8 cellular contexts compared by ENCODE assay signal in the genomic region with DNA sequence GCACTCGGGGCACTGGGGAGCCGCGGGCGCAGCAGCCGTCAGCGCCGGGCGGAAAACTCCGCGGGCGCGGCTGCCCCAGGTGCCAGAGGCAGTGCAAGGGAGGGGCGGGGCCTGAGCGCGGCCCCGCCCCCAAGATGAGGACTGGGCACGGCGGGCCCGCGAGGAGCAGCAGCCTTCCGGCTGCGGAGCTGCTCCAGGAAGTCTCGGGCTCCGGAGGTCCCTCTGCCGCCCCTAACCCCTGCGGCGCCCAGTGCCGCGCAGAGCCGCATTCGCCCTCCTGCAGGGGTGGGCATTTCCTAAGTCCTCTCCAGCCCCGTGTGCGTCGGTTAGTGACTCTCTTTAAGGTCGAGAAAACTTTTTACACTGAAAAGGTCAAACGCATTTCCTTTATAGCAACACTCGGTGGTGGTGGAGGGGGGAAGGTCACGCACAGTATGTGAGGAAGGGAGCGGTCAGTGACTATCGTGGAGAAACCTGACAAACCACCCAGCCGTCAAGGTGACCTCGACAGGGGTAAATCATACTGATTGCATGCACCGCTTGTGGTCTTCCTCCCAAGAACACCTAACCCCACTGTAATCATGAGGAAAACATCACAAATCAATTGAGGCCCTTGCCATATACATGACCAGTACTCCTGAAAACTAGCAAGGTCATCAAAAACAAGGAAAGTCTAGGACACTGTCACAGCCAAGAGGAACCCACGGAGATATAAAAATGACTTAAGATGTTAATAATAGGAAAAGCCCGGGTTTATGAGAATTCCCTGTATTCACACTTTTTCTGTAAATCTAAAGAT. TPM values are rescaled to one million over a fixed set of nuclear protein-coding genes. Genes with fewer than 3 reads are reported as not detected.
DNase-seq lines count a peak whose midpoint lies in the region; ATAC-seq and TF ChIP-seq lines count a peak whose summit lies in the region.

A gene (minus strand): TSS at position 60 of the 799 bp plus-strand sequence. CDS start 32,676 bp downstream, outside the sequence.

- H3K36me3 ChIP-seq in BE2C: no peaks in the 10 kb centered on the region
- no peaks in the 10 kb centered on the region for H3K36me3 ChIP-seq in ectodermal cell (ENCODE audit: control insufficient read depth, insufficient read depth, low read length)

- no peak within 1 kb of the TSS for H3K27ac ChIP-seq in ectodermal cell (ENCODE audit: insufficient read depth, low read depth, low read length, poor library complexity, severe bottlenecking)

- ATAC-seq in GM19043 (IDR thresholded peaks at IDR 0.05; ENCODE audit: low read depth, unreplicated experiment) (peak; percentile 75), HG03342 (IDR thresholded peaks at IDR 0.05; ENCODE audit: unreplicated experiment) (peak; percentile 87)

- H3K9me3 ChIP-seq in BE2C (no peaks in the 10 kb centered on the region), ectodermal cell (ENCODE audit: control insufficient read depth, low read length) (no peaks in the 10 kb centered on the region)

- 6 to 8% methylated on average over 44 to 45 of the region's 45 CpGs for WGBS in ectodermal cell, 2 experiments

- no peaks in the 10 kb centered on the region for H3K27me3 ChIP-seq in BE2C
- H3K27me3 ChIP-seq in ectodermal cell (ENCODE audit: control insufficient read depth, insufficient read depth, low read length, poor library complexity, severe bottlenecking): peaks cover 53% of the 10 kb centered on the region

- DNase-seq in BE2C: peak; percentile 81
- peak; percentile 80 for DNase-seq in NCI-H748 (lab: John Stamatoyannopoulos, UW; ENCODE audit: unreplicated experiment)
- DNase-seq in activated CD4-positive, alpha-beta T cell treated with anti-CD3 and anti-CD28 coated beads, Interleukin-2, amount 50 U/mL, for 4 hours: peak; percentile 77 to 78
- DNase-seq in medulla oblongata (ENCODE audit: extremely low spot score): peak; percentile 78
- peak; percentile 75 for DNase-seq in stimulated activated CD8-positive, alpha-beta memory T cell treated with anti-CD3 and anti-CD28 coated beads, Interleukin-12 subunit alpha, Interleukin-12 subunit beta, amount 100 ng/mL, for 4 hours (ENCODE audit: low read depth)

- H3K4me1 ChIP-seq in BE2C: no peaks in the 10 kb centered on the region; the same call in 1 of the 2 replicates
- peaks cover 6% of the 10 kb centered on the region for H3K4me1 ChIP-seq in ectodermal cell (ENCODE audit: control insufficient read depth, insufficient read depth, low read length)

- no peak for TF ChIP-seq CTCF in BE2C (IDR thresholded peaks at IDR 0.05; ENCODE audit: low read depth, low read length)

- H3K4me3 ChIP-seq in BE2C (ENCODE audit: low read depth, low read length): peak within 1 kb of the TSS; percentile 73
- peak within 1 kb of the TSS; percentile 58 for H3K4me3 ChIP-seq in ectodermal cell (ENCODE audit: insufficient read depth, low read depth, low read length)

RNA-seq across cellular contexts. Expression of the gene that starts here (rescaled TPM):
- polyA plus RNA-seq in BE2C (2012; ENCODE audit: insufficient read depth, insufficient read length, low read depth): 26.7 TPM
- polyA plus RNA-seq in ectodermal cell (2013, experiment 1 of 4): 12.4 TPM
- polyA plus RNA-seq in ectodermal cell (2013, experiment 2 of 4): 15.8 TPM
- polyA plus RNA-seq in ectodermal cell (2013, experiment 3 of 4): 12.6 TPM
- polyA plus RNA-seq in ectodermal cell (2013, experiment 4 of 4): 16.7 TPM
